1 cellular context compared by ENCODE assay signal in genomic region chr4:56727150-56727549, GRCh38.
TF ChIP-seq lines count a peak whose summit lies in the region.

No MANE protein-coding gene starts in this region.

TF ChIP-seq in HEK293, 187 proteins besides CTCF, POLR2A, EP300 and RAD21 (continued from another document):
- no peak for TF ChIP-seq ZNF138 (tag by site-specific recombination; IDR thresholded peaks at IDR 0.05; ENCODE audit: borderline replicate concordance)
- TF ChIP-seq ZNF16 (tag by site-specific recombination; IDR thresholded peaks at IDR 0.05; ENCODE audit: low read depth) = no peak
